9 cellular contexts compared by ENCODE assay signal in the genomic region with DNA sequence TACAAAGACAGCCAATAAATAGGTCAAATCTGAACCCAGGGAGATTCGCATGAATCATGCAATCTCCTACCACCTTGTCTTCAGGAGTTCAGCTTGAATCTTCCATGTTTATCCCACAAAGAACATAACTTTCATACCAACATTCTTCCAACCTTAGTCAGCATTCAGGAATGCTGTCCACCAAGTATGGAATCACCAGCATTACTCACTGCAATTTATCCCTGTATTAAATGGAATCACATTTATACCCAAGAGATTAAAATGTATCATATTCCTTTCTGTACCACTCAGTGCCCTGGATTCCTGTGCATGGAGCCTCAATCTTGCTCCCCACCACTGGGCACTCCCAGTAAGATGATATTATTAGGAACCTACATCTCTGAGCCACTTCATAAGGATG.
DNase-seq lines count a peak whose midpoint lies in the region; ATAC-seq and TF ChIP-seq lines count a peak whose summit lies in the region.
"Had no signal": no experiment of that assay in that cellular context is flagged by ENCODE, and none has a peak within 500 bp of the region (broad histone marks: within the 10 kb centered on the region; RNA-seq: fewer than 3 reads in every experiment).

No MANE protein-coding gene starts in this region.

- H3K4me3 ChIP-seq in foreskin fibroblast (ENCODE audit: low read depth in 1 of 2, low read length in 2 of 2): no peak overlapping the region
- H3K4me3 ChIP-seq in retinal pigment epithelial cell (ENCODE audit: low read length): no peak overlapping the region

- TF ChIP-seq CTCF in foreskin fibroblast (IDR thresholded peaks at IDR 0.05; ENCODE audit: low read depth, low read length) (no peak), retinal pigment epithelial cell (conservative IDR thresholded peaks at IDR 0.05; ENCODE audit: low read depth, low read length) (no peak)

- DNase-seq in GM04504 (ENCODE audit: low read depth) (peak; percentile 72), SW480 (ENCODE audit: low spot score) (peak; percentile 76), foreskin fibroblast (peak; percentile 93 to 95), retinal pigment epithelial cell (ENCODE audit: low read depth) (peak; percentile 97), T-helper 2 cell (no peak)
- DNase-seq: left cardiac atrium had no signal

- ATAC-seq in GM18498 (IDR thresholded peaks at IDR 0.05; ENCODE audit: unreplicated experiment) (no peak), GM21390 (IDR thresholded peaks at IDR 0.05; ENCODE audit: unreplicated experiment) (no peak), HG02642 (IDR thresholded peaks at IDR 0.05; ENCODE audit: poor library complexity, unreplicated experiment) (no peak)

Comparison
In these comparisons a context has a peak if more than half of its experiments do, and no peak if none do; other contexts are left out.
1. DNase-seq: peak in GM04504 (single experiment), SW480 (single experiment), foreskin fibroblast (2 of 2) and retinal pigment epithelial cell (single experiment); none in T-helper 2 cell (0 of 5).